Comparison of ENCODE assay signal across 17 cellular contexts in the genomic region with DNA sequence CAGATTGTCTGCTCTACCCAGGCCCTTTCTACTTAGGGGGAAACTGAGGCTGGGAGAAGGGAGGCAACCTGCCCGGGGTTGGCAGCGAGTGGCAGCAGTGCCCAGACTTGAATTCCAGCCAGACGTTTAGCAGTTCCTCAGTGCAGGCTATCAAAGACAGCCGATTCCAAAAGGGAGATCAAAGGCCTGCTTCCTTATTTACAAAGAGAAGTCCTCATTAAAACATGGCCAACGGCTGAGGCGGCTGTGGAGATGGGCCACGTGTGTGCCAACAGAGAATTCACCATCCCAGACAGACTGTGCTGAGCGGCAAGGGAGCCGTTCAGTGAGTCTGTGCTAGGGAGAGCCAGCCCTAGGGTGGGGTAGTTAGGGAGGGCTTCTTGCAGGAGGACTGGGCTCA. TPM values are rescaled to one million over a fixed set of nuclear protein-coding genes. Genes with fewer than 3 reads are reported as not detected.
"Had no signal": no experiment of that assay in that cellular context is flagged by ENCODE, and none has a peak within 500 bp of the region (broad histone marks: within the 10 kb centered on the region; RNA-seq: fewer than 3 reads in every experiment).

No MANE protein-coding gene starts in this region.

- H3K27ac ChIP-seq: esophagus muscularis mucosa, sigmoid colon, upper lobe of left lung had no signal

- DNase-seq: activated CD4-positive, alpha-beta memory T cell treated with anti-CD3 and anti-CD28 coated beads, Interleukin-2, amount 10 ng/mL, durations not matched to agents 7 days and 5 days; activated CD4-positive, alpha-beta T cell treated with anti-CD3 and anti-CD28 coated beads for 1 hour; activated gamma-delta T cell; activated naive CD8-positive, alpha-beta T cell treated with anti-CD3 and anti-CD28 coated beads for 36 hours; activated T-cell treated with anti-CD3 and anti-CD28 coated beads, Interleukin-2, amount 50 U/mL, for 48 hours; glutamatergic neuron; left cardiac atrium; naive thymus-derived CD8-positive, alpha-beta T cell; nucleus accumbens; sigmoid colon; stimulated activated CD4-positive, alpha-beta T cell treated with anti-CD3 and anti-CD28 coated beads, Interleukin-12 subunit alpha, Interleukin-12 subunit beta, amount 100 ng/mL, for 4 hours; stimulated activated naive CD4-positive, alpha-beta T cell; upper lobe of left lung had no signal

- H3K4me3 ChIP-seq: esophagus muscularis mucosa, sigmoid colon, upper lobe of left lung had no signal

- H3K9me3 ChIP-seq: esophagus muscularis mucosa, sigmoid colon, upper lobe of left lung had no signal

- H3K36me3 ChIP-seq: esophagus muscularis mucosa, sigmoid colon, upper lobe of left lung had no signal

- H3K4me1 ChIP-seq: upper lobe of left lung had no signal

RNA-seq across cellular contexts. Expression of a gene that starts 27.7 kb away (rescaled TPM):
- total RNA-seq: activated CD4-positive, alpha-beta memory T cell treated with anti-CD3 and anti-CD28 coated beads, Interleukin-2, amount 10 ng/mL, durations not matched to agents 7 days and 5 days; activated naive CD8-positive, alpha-beta T cell treated with anti-CD3 and anti-CD28 coated beads for 36 hours; fibroblast of villous mesenchyme; lung microvascular endothelial cell; naive thymus-derived CD8-positive, alpha-beta T cell; progenitor cell of endocrine pancreas had no signal
- polyA plus RNA-seq: naive thymus-derived CD8-positive, alpha-beta T cell had no signal

RNA-seq across cellular contexts. Expression of a gene that starts 29.9 kb away (rescaled TPM):
- total RNA-seq: activated CD4-positive, alpha-beta memory T cell treated with anti-CD3 and anti-CD28 coated beads, Interleukin-2, amount 10 ng/mL, durations not matched to agents 7 days and 5 days had no signal
- polyA plus RNA-seq: naive thymus-derived CD8-positive, alpha-beta T cell had no signal

RNA-seq across cellular contexts. Expression of a gene that starts 37.3 kb away (rescaled TPM):
- total RNA-seq: activated CD4-positive, alpha-beta memory T cell treated with anti-CD3 and anti-CD28 coated beads, Interleukin-2, amount 10 ng/mL, durations not matched to agents 7 days and 5 days; activated naive CD8-positive, alpha-beta T cell treated with anti-CD3 and anti-CD28 coated beads for 36 hours; fibroblast of villous mesenchyme; lung microvascular endothelial cell; progenitor cell of endocrine pancreas had no signal
- polyA plus RNA-seq: naive thymus-derived CD8-positive, alpha-beta T cell had no signal

RNA-seq across cellular contexts. Expression of a gene that starts 44.3 kb away (rescaled TPM):
- total RNA-seq: activated CD4-positive, alpha-beta memory T cell treated with anti-CD3 and anti-CD28 coated beads, Interleukin-2, amount 10 ng/mL, durations not matched to agents 7 days and 5 days; activated naive CD8-positive, alpha-beta T cell treated with anti-CD3 and anti-CD28 coated beads for 36 hours; fibroblast of villous mesenchyme; lung microvascular endothelial cell; progenitor cell of endocrine pancreas had no signal
- polyA plus RNA-seq: naive thymus-derived CD8-positive, alpha-beta T cell had no signal
